1 cellular context compared by ENCODE assay signal in genomic region chrX:44898411-44899221, GRCh38.
TF ChIP-seq lines count a peak whose summit lies in the region.

No MANE protein-coding gene starts in this region.

TF ChIP-seq in HepG2, 621 proteins besides CTCF, POLR2A, EP300 and RAD21:
- TF ChIP-seq ZNF646 (CRISPR knock-in tag; IDR thresholded peaks at IDR 0.05) (peak; percentile 79), ZNF44 (CRISPR knock-in tag; IDR thresholded peaks at IDR 0.05) (no peak)
